ENCODE assay signal across 27 cellular contexts in genomic region chr1:172378109-172378755, GRCh38. TPM values are rescaled to one million over a fixed set of nuclear protein-coding genes. Genes with fewer than 3 reads are reported as not detected.
DNase-seq lines count a peak whose midpoint lies in the region; ATAC-seq and TF ChIP-seq lines count a peak whose summit lies in the region.
"Had no signal": no experiment of that assay in that cellular context is flagged by ENCODE, and none has a peak within 500 bp of the region (broad histone marks: within the 10 kb centered on the region; RNA-seq: fewer than 3 reads in every experiment).

No MANE protein-coding gene starts in this region.

- ATAC-seq in activated naive CD8-positive, alpha-beta T cell treated with anti-CD3 and anti-CD28 coated beads, Interleukin-2, amount 50 U/mL, for 24 hours, result no peak
- no peak for ATAC-seq in Panc1
- ATAC-seq: Right ventricle myocardium inferior had no signal

- no peaks in the 10 kb centered on the region for H3K9me3 Mint-ChIP-seq in activated naive CD8-positive, alpha-beta T cell (ENCODE audit: low read depth)
- H3K9me3 Mint-ChIP-seq in activated naive CD8-positive, alpha-beta T cell treated with anti-CD3 and anti-CD28 coated beads, Interleukin-2, amount 50 U/mL, for 24 hours, result no peaks in the 10 kb centered on the region
- H3K9me3 Mint-ChIP-seq in chondrocyte (ENCODE audit: low read depth), result no peaks in the 10 kb centered on the region
- H3K9me3 Mint-ChIP-seq: CD4-positive, alpha-beta memory T cell; IgD-negative memory B cell had no signal

- in situ Hi-C loops in Panc1 (cut with HindIII; ENCODE audit: low pct_unique_long_range_greater_than_20kb, low sequenced_read_pairs), result no loop called here

- H3K36me3 Mint-ChIP-seq in activated naive CD8-positive, alpha-beta T cell, result peaks cover 7% of the 10 kb centered on the region
- no peaks in the 10 kb centered on the region for H3K36me3 Mint-ChIP-seq in activated naive CD8-positive, alpha-beta T cell treated with anti-CD3 and anti-CD28 coated beads, Interleukin-2, amount 50 U/mL, for 24 hours (ENCODE audit: low read depth)
- H3K36me3 Mint-ChIP-seq in chondrocyte (ENCODE audit: low read depth), result peaks cover 6% of the 10 kb centered on the region

- H3K4me1 Mint-ChIP-seq in activated naive CD8-positive, alpha-beta T cell (ENCODE audit: low read depth), result peaks cover 55% of the 10 kb centered on the region
- peaks cover 61% of the 10 kb centered on the region for H3K4me1 Mint-ChIP-seq in activated naive CD8-positive, alpha-beta T cell treated with anti-CD3 and anti-CD28 coated beads, Interleukin-2, amount 50 U/mL, for 24 hours
- peaks cover 71% of the 10 kb centered on the region for H3K4me1 Mint-ChIP-seq in chondrocyte (ENCODE audit: low read depth)

- no peaks in the 10 kb centered on the region for H3K9me3 ChIP-seq in Panc1 (ENCODE audit: control insufficient read depth, insufficient read depth, low read depth, low read length)
- H3K9me3 ChIP-seq: Caco-2, SJSA1 had no signal

- CTCF ChIA-PET in Panc1 (lab: Charles Lee), result no interaction called here

- H3K36me3 ChIP-seq in Panc1 (ENCODE audit: control insufficient read depth, insufficient read depth, low read length), result no peaks in the 10 kb centered on the region
- H3K36me3 ChIP-seq: SJSA1 had no signal

- H3K27ac ChIP-seq in Panc1 (ENCODE audit: low read length), result peak overlapping the region; percentile 67; the same call in 1 of the 2 replicates
- H3K27ac ChIP-seq: SJSA1 had no signal

- H3K4me3 Mint-ChIP-seq in activated naive CD8-positive, alpha-beta T cell, result peak overlapping the region; percentile 25
- no peak overlapping the region for H3K4me3 Mint-ChIP-seq in activated naive CD8-positive, alpha-beta T cell treated with anti-CD3 and anti-CD28 coated beads, Interleukin-2, amount 50 U/mL, for 24 hours
- H3K4me3 Mint-ChIP-seq in chondrocyte (ENCODE audit: unreplicated experiment), result no peak overlapping the region
- H3K4me3 Mint-ChIP-seq: CD4-positive, alpha-beta memory T cell had no signal

- intact Hi-C loops in Panc1 (cut with micrococcal nuclease; ENCODE audit: unreplicated experiment), result no loop called here

- H3K27me3 Mint-ChIP-seq in activated naive CD8-positive, alpha-beta T cell, result no peaks in the 10 kb centered on the region
- no peaks in the 10 kb centered on the region for H3K27me3 Mint-ChIP-seq in activated naive CD8-positive, alpha-beta T cell treated with anti-CD3 and anti-CD28 coated beads, Interleukin-2, amount 50 U/mL, for 24 hours
- H3K27me3 Mint-ChIP-seq in chondrocyte (ENCODE audit: low read depth), result no peaks in the 10 kb centered on the region
- H3K27me3 Mint-ChIP-seq: CD4-positive, alpha-beta memory T cell; IgD-negative memory B cell had no signal

- no peak for DNase-seq in activated naive CD8-positive, alpha-beta T cell treated with anti-CD3 and anti-CD28 coated beads, Interleukin-2, amount 50 U/mL, for 24 hours
- DNase-seq in Panc1 (ENCODE audit: low read depth, low spot score) (no peak), cerebellar cortex (ENCODE audit: low spot score) (peak; percentile 81), superior temporal gyrus (ENCODE audit: extremely low spot score) (peak; percentile 6), OCI-M2 (lab: John Stamatoyannopoulos, UW; ENCODE audit: unreplicated experiment) (no peak), chondrocyte (ENCODE audit: low spot score) (no peak), NCI-H1694 treated with DMSO at 0.1 percent for 48 hours (lab: John Stamatoyannopoulos, UW) (no peak)
- DNase-seq: 8988T; Caco-2; CD4-positive, alpha-beta memory T cell; DMS 273 treated with DMSO at 0.1 percent for 48 hours; DND-41; GOT3; HCEC 1CT; Karpas-422; MV-4-11; NCI-H187 treated with DMSO at 0.1 percent for 48 hours; NCI-H774; SW 1271 had no signal

- no peak for TF ChIP-seq CTCF in Panc1 (IDR thresholded peaks at IDR 0.05)
- no peak for TF ChIP-seq CTCF in chondrocyte (IDR thresholded peaks at IDR 0.05)

- H3K27me3 ChIP-seq in Panc1 (ENCODE audit: control insufficient read depth, insufficient read depth, low read length), result no peaks in the 10 kb centered on the region
- H3K27me3 ChIP-seq: SJSA1 had no signal

- no peak overlapping the region for H3K27ac Mint-ChIP-seq in activated naive CD8-positive, alpha-beta T cell
- no peak overlapping the region for H3K27ac Mint-ChIP-seq in activated naive CD8-positive, alpha-beta T cell treated with anti-CD3 and anti-CD28 coated beads, Interleukin-2, amount 50 U/mL, for 24 hours
- H3K27ac Mint-ChIP-seq in chondrocyte (ENCODE audit: unreplicated experiment), result no peak overlapping the region
- H3K27ac Mint-ChIP-seq: IgD-negative memory B cell had no signal

- POLR2A ChIA-PET in Panc1 (lab: Charles Lee), result no interaction called here

- H3K4me3 ChIP-seq in Panc1 (ENCODE audit: low read depth in 2 of 2, low read length in 2 of 2), result no peak overlapping the region
- H3K4me3 ChIP-seq: SJSA1 had no signal

- no TSS peak for BruUV-seq in Panc1 (replicated peaks; lab: Mats Ljungman, UMichigan)

- H3K4me1 ChIP-seq in Panc1 (ENCODE audit: control insufficient read depth, insufficient read depth, low read length), result peaks cover 28% of the 10 kb centered on the region

RNA-seq across cellular contexts. Expression of gene C1orf105, which starts 42.3 kb away (rescaled TPM):
- total RNA-seq in Panc1 (2021; ENCODE audit: unreplicated experiment) (not detected), chondrocyte (not detected in 3 replicates)
- polyA plus RNA-seq in Panc1 (2012; ENCODE audit: insufficient read length), result not detected
- total RNA-seq: CD4-positive, alpha-beta memory T cell; M059J; NCI-H460; OCI-LY7; SJSA1 had no signal
- polyA plus RNA-seq: AG04450; CD4-positive, alpha-beta memory T cell; IgD-negative memory B cell had no signal

Comparison
In these comparisons a context has a peak if more than half of its experiments do, and no peak if none do; other contexts are left out.
1. DNase-seq: peak in cerebellar cortex (single experiment) and superior temporal gyrus (single experiment); none in activated naive CD8-positive, alpha-beta T cell treated with anti-CD3 and anti-CD28 coated beads, Interleukin-2, amount 50 U/mL, for 24 hours (single experiment), Panc1 (single experiment), OCI-M2 (single experiment), chondrocyte (single experiment) and NCI-H1694 treated with DMSO at 0.1 percent for 48 hours (single experiment).